ENCODE assay signal across 1 cellular context in genomic region chr3:12908136-12908730, GRCh38.
TF ChIP-seq lines count a peak whose summit lies in the region.

No MANE protein-coding gene starts in this region.

TF ChIP-seq in K562, 482 proteins besides CTCF, POLR2A, EP300 and RAD21:
- no peak for TF ChIP-seq ATF3 (IDR thresholded peaks at IDR 0.05)
- TF ChIP-seq ATF3 (CRISPR knock-in tag; conservative IDR thresholded peaks at IDR 0.05), result no peak
- peak; percentile 50; the same call in 1 of the 2 replicates for TF ChIP-seq BCOR (IDR thresholded peaks at IDR 0.05)
- TF ChIP-seq MGA (IDR thresholded peaks at IDR 0.05), result no peak
- no peak for TF ChIP-seq NCOA4 (IDR thresholded peaks at IDR 0.05; ENCODE audit: partially characterized antibody)
- TF ChIP-seq NFATC3 (IDR thresholded peaks at IDR 0.05), result no peak
- peak; percentile 52 for TF ChIP-seq RBM22 (IDR thresholded peaks at IDR 0.05; ENCODE audit: low read depth, low read length, poor library complexity, severe bottlenecking)
- no peak for TF ChIP-seq FOXA1 (IDR thresholded peaks at IDR 0.05; ENCODE audit: borderline replicate concordance)
- peak; percentile 36 for TF ChIP-seq ZFP36 (IDR thresholded peaks at IDR 0.05; ENCODE audit: low read depth, low read length, partially characterized antibody)
- TF ChIP-seq HMGN3 (IDR thresholded peaks at IDR 0.05; ENCODE audit: borderline replicate concordance, extremely low read depth, insufficient read length, low read depth, low read length), result no peak
- TF ChIP-seq POLR2G (IDR thresholded peaks at IDR 0.05; ENCODE audit: low read depth, low read length), result peak; percentile 32
